In the genomic region with DNA sequence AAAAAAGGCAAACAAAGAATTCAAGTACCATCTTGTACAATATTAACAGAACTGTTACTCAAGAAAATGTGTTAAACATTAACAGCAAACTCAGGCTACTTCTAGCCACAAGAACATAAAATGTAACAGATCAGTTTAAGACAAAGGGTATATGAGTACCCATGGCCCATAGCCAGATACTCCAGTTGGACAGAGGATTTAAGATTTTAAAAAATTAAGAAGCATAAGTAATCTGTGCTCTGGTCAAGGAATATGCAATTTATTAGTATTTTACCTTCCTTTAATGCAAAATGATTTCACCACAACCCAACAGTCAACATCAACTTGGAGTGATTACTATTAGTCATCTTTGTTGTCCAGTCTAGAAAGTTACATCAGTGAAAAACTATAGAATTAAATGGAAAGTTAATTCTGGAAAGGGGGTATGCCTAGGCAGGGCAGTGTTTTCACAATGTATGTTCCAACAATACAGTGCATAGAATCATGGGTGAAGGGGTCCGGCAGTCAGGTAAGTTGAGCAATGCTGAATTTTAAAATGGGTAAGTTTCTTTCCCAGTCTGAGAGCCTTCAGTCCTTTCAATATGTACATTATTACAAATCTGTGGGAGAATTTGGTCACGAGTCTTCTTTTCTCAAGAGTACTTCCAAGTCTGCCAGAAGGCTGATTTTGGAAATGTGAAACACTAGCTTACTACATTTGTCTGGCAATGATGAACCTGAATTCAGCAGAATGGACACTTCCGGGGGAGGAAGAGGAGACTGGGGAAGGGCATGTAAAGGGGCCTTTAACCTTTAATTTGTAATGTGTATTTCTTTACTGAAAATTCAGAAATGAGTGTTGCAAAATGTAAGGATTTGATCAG, we compare ENCODE assay signal across 15 cellular contexts. TPM values are rescaled to one million over a fixed set of nuclear protein-coding genes. Genes with fewer than 3 reads are reported as not detected.
DNase-seq lines count a peak whose midpoint lies in the region; ATAC-seq and TF ChIP-seq lines count a peak whose summit lies in the region.
"Had no signal": no experiment of that assay in that cellular context is flagged by ENCODE, and none has a peak within 500 bp of the region (broad histone marks: within the 10 kb centered on the region; RNA-seq: fewer than 3 reads in every experiment).

No MANE protein-coding gene starts in this region.

- intact Hi-C loops in psoas muscle (cut with DNase I) = loop anchor here in 1 of 2 donors (5.0 kb wide), 1 partner anchor 77 kb away; a partner anchor contains a TSS
- intact Hi-C loops in dorsolateral prefrontal cortex (cut with DNase I) = no loop called here

- H3K4me1 ChIP-seq in psoas muscle = peaks cover 19% of the 10 kb centered on the region

- TF ChIP-seq CTCF in epithelial cell of esophagus (IDR thresholded peaks at IDR 0.05; ENCODE audit: insufficient read depth, low read depth, low read length, missing control alignments) (no peak), psoas muscle (IDR thresholded peaks at IDR 0.05) (no peak), dorsolateral prefrontal cortex (IDR thresholded peaks at IDR 0.05 in 54 of 56, conservative IDR thresholded peaks at IDR 0.05 in 2 of 56; ENCODE audit: low read depth in 1 of 56, partially characterized antibody in 56 of 56) (no peak)

- H3K27me3 ChIP-seq in psoas muscle (ENCODE audit: insufficient read depth in 3 of 3, low read length in 2 of 3) (no peaks in the 10 kb centered on the region), dorsolateral prefrontal cortex (no peaks in the 10 kb centered on the region)

- no peaks in the 10 kb centered on the region for H3K9me3 ChIP-seq in psoas muscle

- DNase-seq in epithelial cell of esophagus (ENCODE audit: low read depth) (peak; percentile 20), psoas muscle (no peak), dorsolateral prefrontal cortex (no peak), germinal center (ENCODE audit: low spot score) (no peak), NCI-H2196 (lab: John Stamatoyannopoulos, UW; ENCODE audit: unreplicated experiment) (no peak), anterior cingulate cortex (lab: John Stamatoyannopoulos, UW) (no peak)
- DNase-seq: activated CD4-positive, CD25-positive, alpha-beta regulatory T cell; activated naive CD4-positive, alpha-beta T cell treated with anti-CD3 and anti-CD28 coated beads for 36 hours; DND-41; naive thymus-derived CD4-positive, alpha-beta T cell; NCI-H446; stimulated activated CD4-positive, alpha-beta T cell treated with anti-CD3 and anti-CD28 coated beads, Interleukin-15, amount 100 ng/mL, for 24 hours had no signal

- H3K36me3 ChIP-seq in psoas muscle (ENCODE audit: insufficient read depth in 1 of 2, low read depth in 1 of 2) = peaks cover 0 to 5% of the 10 kb centered on the region in 2 donors

- H3K4me3 ChIP-seq in epithelial cell of esophagus (ENCODE audit: low read length) (no peak overlapping the region), psoas muscle (no peak overlapping the region), dorsolateral prefrontal cortex (no peak overlapping the region)

- ATAC-seq in GM19324 (IDR thresholded peaks at IDR 0.05; ENCODE audit: low FRiP score, unreplicated experiment) = peak; percentile 40
- ATAC-seq in HG03066 (IDR thresholded peaks at IDR 0.05; ENCODE audit: low read depth, unreplicated experiment) = peak; percentile 77
- peak in 1 of 4 donors; percentile 46 for ATAC-seq in psoas muscle
- ATAC-seq: naive thymus-derived CD4-positive, alpha-beta T cell; stimulated activated effector memory CD8-positive, alpha-beta T cell treated with anti-CD3 and anti-CD28 coated beads, Interleukin-12 subunit alpha, Interleukin-12 subunit beta, amount 100 ng/mL, for 72 hours had no signal

- peak overlapping the region; percentile 59 for H3K27ac ChIP-seq in psoas muscle
- no peak overlapping the region for H3K27ac ChIP-seq in dorsolateral prefrontal cortex

- WGBS in psoas muscle, 3 donors = 41 to 54% (median 46%) methylated on average over 3 of the region's 3 CpGs

RNA-seq across cellular contexts. Expression of a gene that starts 34.5 kb away (rescaled TPM):
- total RNA-seq in psoas muscle (1 to 10 TPM; 1.6 to 3.7 (median 2.1) TPM), dorsolateral prefrontal cortex (1 to 10 TPM; 1.3 to 5.3 (median 3.1) TPM)
- 1 to 10 TPM; 1.5 to 4.1 (median 2.5) TPM for polyA plus RNA-seq in psoas muscle
